In genomic region chr1:62384276-62385005, GRCh38 we compare ENCODE assay signal across 9 cellular contexts. TPM values are rescaled to one million over a fixed set of nuclear protein-coding genes. Genes with fewer than 3 reads are reported as not detected.
DNase-seq lines count a peak whose midpoint lies in the region; ATAC-seq, FAIRE-seq and TF ChIP-seq lines count a peak whose summit lies in the region.
"Had no signal": no experiment of that assay in that cellular context is flagged by ENCODE, and none has a peak within 500 bp of the region (broad histone marks: within the 10 kb centered on the region; RNA-seq: fewer than 3 reads in every experiment).

No MANE protein-coding gene starts in this region.

- H3K27me3 ChIP-seq in upper lobe of right lung (no peaks in the 10 kb centered on the region), spleen (replicated peaks in 1 of 7) (peaks cover 0 to 6% (median 0%) of the 10 kb centered on the region in 7 donors)

- WGBS in spleen, 5 donors: 74 to 80% (median 76%) methylated on average over 7 of the region's 7 CpGs

- TF ChIP-seq POLR2A in spleen (IDR thresholded peaks at IDR 0.05): no peak

- H3K9me3 ChIP-seq in upper lobe of right lung (no peaks in the 10 kb centered on the region), spleen (no peaks in the 10 kb centered on the region)

- DNase-seq in SKM-1 treated with dmso at 0.1 percent for 144 hours (lab: John Stamatoyannopoulos, UW; ENCODE audit: unreplicated experiment): peak; percentile 7
- DNase-seq in SKM-1 (lab: John Stamatoyannopoulos, UW; ENCODE audit: unreplicated experiment): no peak
- DNase-seq in RCC 7860 (ENCODE audit: low spot score): peak; percentile 35
- peak; percentile 70 for DNase-seq in glomerular visceral epithelial cell (ENCODE audit: extremely low spot score)
- no peak for DNase-seq in upper lobe of right lung
- DNase-seq in spleen: no peak
- no peak for DNase-seq in OCI-M2 (lab: John Stamatoyannopoulos, UW; ENCODE audit: unreplicated experiment)
- DNase-seq in RPMI8226: no peak

- H3K4me3 ChIP-seq in upper lobe of right lung (no peak overlapping the region), spleen (no peak overlapping the region)

- intact Hi-C loops in upper lobe of right lung (cut with DNase I) (no loop called here), spleen (cut with DNase I; ENCODE audit: low total_unique reads) (no loop called here)

- H3K36me3 ChIP-seq in upper lobe of right lung: no peaks in the 10 kb centered on the region
- no peaks in the 10 kb centered on the region for H3K36me3 ChIP-seq in spleen

- no peak for FAIRE-seq in RCC 7860 (lab: Jason Lieb, UNC)
- FAIRE-seq: A204.1 had no signal

- H3K4me1 ChIP-seq in upper lobe of right lung (no peaks in the 10 kb centered on the region), spleen (no peaks in the 10 kb centered on the region)

- no peak overlapping the region for H3K27ac ChIP-seq in upper lobe of right lung
- H3K27ac ChIP-seq in spleen: no peak overlapping the region

- ATAC-seq in upper lobe of right lung: peak; percentile 72

- TF ChIP-seq CTCF in upper lobe of right lung (IDR thresholded peaks at IDR 0.05) (no peak), spleen (IDR thresholded peaks at IDR 0.05 in 8 of 11, conservative IDR thresholded peaks at IDR 0.05 in 3 of 11) (no peak)

RNA-seq across cellular contexts. Expression of gene USP1, which starts 52.4 kb away (rescaled TPM):
- total RNA-seq in upper lobe of right lung (23.8 TPM), spleen (10 to 100 TPM; 24.6 to 29.6 (median 26.4) TPM)
- 10 to 100 TPM in 2 of 3 donors, 1 to 10 TPM in 1; 9.2 to 16.7 (median 13.5) TPM for polyA plus RNA-seq in spleen

Comparison
In these comparisons a context has a peak if more than half of its experiments do, and no peak if none do; other contexts are left out.
1. DNase-seq: peak in SKM-1 treated with dmso at 0.1 percent for 144 hours (single experiment), RCC 7860 (single experiment) and glomerular visceral epithelial cell (single experiment); none in SKM-1 (single experiment), upper lobe of right lung (single experiment), spleen (single experiment), OCI-M2 (single experiment) and RPMI8226 (single experiment).